ENCODE assay signal across 1 cellular context in the genomic region with DNA sequence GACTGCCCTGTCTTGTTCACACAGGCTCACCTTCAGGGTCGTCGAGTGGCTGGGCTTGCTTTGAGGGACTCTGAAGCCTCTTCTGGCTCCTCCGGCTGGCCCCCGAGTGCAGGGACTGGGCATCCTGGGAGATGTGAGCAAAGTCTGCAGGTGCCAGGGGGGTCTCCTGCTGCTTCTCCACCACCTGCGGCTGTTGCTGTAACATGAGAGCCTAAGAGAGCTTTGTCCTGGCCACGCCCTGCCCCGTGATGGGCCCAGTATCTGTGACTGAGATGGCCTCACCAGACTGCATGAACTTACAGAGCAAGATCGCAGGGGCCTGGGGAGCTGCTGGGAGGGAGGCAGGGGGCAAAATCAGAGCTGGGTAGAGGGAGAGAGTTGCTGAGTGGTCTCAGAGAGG.
A peak's percentile ranks its signal among the peaks of the same experiment; 100 is the strongest.
TF ChIP-seq lines count a peak whose summit lies in the region.

No MANE protein-coding gene starts in this region.

TF ChIP-seq in HepG2, 621 proteins besides CTCF, POLR2A, EP300 and RAD21:
- TF ChIP-seq ZNF292 (CRISPR knock-in tag; IDR thresholded peaks at IDR 0.05; ENCODE audit: borderline replicate concordance, low read depth) (peak; percentile 33), ZFP41 (CRISPR knock-in tag; IDR thresholded peaks at IDR 0.05; ENCODE audit: borderline replicate concordance) (no peak), NAIF1 (CRISPR knock-in tag; IDR thresholded peaks at IDR 0.05; ENCODE audit: borderline replicate concordance) (no peak), ZNF446 (CRISPR knock-in tag; IDR thresholded peaks at IDR 0.05) (no peak), ZNF878 (CRISPR knock-in tag; IDR thresholded peaks at IDR 0.05) (no peak), FOXJ3 (CRISPR knock-in tag; IDR thresholded peaks at IDR 0.05; ENCODE audit: borderline replicate concordance) (no peak), PHF8 (CRISPR knock-in tag; IDR thresholded peaks at IDR 0.05) (no peak), SMAD1 (CRISPR knock-in tag; IDR thresholded peaks at IDR 0.05; ENCODE audit: borderline replicate concordance, low read depth) (no peak), SPEN (CRISPR knock-in tag; IDR thresholded peaks at IDR 0.05; ENCODE audit: low read depth) (0 out of 2 replicates have a peak, but pooled peaks have one; percentile 14), SALL1 (CRISPR knock-in tag; IDR thresholded peaks at IDR 0.05) (peak; percentile 40; the same call in 1 of the 2 replicates), XRCC5 (optimal IDR thresholded peaks at IDR 0.05; ENCODE audit: low read length) (peak; percentile 16), KDM2A (CRISPR knock-in tag; IDR thresholded peaks at IDR 0.05; ENCODE audit: borderline replicate concordance, low read depth) (no peak), ZNF567 (CRISPR knock-in tag; IDR thresholded peaks at IDR 0.05; ENCODE audit: borderline replicate concordance) (no peak)
- TF ChIP-seq, protein P1, sequence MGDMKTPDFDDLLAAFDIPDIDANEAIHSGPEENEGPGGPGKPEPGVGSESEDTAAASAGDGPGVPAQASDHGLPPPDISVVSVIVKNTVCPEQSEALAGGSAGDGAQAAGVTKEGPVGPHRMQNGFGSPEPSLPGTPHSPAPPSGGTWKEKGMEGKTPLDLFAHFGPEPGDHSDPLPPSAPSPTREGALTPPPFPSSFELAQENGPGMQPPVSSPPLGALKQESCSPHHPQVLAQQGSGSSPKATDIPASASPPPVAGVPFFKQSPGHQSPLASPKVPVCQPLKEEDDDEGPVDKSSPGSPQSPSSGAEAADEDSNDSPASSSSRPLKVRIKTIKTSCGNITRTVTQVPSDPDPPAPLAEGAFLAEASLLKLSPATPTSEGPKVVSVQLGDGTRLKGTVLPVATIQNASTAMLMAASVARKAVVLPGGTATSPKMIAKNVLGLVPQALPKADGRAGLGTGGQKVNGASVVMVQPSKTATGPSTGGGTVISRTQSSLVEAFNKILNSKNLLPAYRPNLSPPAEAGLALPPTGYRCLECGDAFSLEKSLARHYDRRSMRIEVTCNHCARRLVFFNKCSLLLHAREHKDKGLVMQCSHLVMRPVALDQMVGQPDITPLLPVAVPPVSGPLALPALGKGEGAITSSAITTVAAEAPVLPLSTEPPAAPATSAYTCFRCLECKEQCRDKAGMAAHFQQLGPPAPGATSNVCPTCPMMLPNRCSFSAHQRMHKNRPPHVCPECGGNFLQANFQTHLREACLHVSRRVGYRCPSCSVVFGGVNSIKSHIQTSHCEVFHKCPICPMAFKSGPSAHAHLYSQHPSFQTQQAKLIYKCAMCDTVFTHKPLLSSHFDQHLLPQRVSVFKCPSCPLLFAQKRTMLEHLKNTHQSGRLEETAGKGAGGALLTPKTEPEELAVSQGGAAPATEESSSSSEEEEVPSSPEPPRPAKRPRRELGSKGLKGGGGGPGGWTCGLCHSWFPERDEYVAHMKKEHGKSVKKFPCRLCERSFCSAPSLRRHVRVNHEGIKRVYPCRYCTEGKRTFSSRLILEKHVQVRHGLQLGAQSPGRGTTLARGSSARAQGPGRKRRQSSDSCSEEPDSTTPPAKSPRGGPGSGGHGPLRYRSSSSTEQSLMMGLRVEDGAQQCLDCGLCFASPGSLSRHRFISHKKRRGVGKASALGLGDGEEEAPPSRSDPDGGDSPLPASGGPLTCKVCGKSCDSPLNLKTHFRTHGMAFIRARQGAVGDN (CRISPR knock-in tag; IDR thresholded peaks at IDR 0.05): peak; percentile 47
- TF ChIP-seq, protein P2, sequence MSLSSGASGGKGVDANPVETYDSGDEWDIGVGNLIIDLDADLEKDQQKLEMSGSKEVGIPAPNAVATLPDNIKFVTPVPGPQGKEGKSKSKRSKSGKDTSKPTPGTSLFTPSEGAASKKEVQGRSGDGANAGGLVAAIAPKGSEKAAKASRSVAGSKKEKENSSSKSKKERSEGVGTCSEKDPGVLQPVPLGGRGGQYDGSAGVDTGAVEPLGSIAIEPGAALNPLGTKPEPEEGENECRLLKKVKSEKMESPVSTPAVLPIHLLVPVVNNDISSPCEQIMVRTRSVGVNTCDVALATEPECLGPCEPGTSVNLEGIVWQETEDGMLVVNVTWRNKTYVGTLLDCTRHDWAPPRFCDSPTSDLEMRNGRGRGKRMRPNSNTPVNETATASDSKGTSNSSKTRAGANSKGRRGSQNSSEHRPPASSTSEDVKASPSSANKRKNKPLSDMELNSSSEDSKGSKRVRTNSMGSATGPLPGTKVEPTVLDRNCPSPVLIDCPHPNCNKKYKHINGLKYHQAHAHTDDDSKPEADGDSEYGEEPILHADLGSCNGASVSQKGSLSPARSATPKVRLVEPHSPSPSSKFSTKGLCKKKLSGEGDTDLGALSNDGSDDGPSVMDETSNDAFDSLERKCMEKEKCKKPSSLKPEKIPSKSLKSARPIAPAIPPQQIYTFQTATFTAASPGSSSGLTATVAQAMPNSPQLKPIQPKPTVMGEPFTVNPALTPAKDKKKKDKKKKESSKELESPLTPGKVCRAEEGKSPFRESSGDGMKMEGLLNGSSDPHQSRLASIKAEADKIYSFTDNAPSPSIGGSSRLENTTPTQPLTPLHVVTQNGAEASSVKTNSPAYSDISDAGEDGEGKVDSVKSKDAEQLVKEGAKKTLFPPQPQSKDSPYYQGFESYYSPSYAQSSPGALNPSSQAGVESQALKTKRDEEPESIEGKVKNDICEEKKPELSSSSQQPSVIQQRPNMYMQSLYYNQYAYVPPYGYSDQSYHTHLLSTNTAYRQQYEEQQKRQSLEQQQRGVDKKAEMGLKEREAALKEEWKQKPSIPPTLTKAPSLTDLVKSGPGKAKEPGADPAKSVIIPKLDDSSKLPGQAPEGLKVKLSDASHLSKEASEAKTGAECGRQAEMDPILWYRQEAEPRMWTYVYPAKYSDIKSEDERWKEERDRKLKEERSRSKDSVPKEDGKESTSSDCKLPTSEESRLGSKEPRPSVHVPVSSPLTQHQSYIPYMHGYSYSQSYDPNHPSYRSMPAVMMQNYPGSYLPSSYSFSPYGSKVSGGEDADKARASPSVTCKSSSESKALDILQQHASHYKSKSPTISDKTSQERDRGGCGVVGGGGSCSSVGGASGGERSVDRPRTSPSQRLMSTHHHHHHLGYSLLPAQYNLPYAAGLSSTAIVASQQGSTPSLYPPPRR (CRISPR knock-in tag; IDR thresholded peaks at IDR 0.05; ENCODE audit: borderline replicate concordance): no peak
- TF ChIP-seq, protein P3, sequence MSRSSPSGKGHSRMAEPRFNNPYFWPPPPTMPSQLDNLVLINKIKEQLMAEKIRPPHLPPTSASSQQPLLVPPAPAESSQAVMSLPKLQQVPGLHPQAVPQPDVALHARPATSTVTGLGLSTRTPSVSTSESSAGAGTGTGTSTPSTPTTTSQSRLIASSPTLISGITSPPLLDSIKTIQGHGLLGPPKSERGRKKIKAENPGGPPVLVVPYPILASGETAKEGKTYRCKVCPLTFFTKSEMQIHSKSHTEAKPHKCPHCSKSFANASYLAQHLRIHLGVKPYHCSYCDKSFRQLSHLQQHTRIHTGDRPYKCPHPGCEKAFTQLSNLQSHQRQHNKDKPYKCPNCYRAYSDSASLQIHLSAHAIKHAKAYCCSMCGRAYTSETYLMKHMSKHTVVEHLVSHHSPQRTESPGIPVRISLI (CRISPR knock-in tag; IDR thresholded peaks at IDR 0.05; ENCODE audit: borderline replicate concordance): no peak
- TF ChIP-seq, protein P4, sequence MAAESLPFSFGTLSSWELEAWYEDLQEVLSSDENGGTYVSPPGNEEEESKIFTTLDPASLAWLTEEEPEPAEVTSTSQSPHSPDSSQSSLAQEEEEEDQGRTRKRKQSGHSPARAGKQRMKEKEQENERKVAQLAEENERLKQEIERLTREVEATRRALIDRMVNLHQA (CRISPR knock-in tag; IDR thresholded peaks at IDR 0.05): no peak
- TF ChIP-seq, protein P5, sequence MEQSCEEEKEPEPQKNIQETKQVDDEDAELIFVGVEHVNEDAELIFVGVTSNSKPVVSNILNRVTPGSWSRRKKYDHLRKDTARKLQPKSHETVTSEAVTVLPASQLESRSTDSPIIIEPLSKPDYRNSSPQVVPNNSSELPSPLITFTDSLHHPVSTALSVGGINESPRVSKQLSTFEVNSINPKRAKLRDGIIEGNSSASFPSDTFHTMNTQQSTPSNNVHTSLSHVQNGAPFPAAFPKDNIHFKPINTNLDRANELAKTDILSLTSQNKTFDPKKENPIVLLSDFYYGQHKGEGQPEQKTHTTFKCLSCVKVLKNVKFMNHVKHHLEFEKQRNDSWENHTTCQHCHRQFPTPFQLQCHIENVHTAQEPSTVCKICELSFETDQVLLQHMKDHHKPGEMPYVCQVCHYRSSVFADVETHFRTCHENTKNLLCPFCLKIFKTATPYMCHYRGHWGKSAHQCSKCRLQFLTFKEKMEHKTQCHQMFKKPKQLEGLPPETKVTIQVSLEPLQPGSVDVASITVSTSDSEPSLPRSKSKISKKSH (CRISPR knock-in tag; IDR thresholded peaks at IDR 0.05; ENCODE audit: borderline replicate concordance): 0 out of 2 replicates have a peak, but pooled peaks have one; percentile 29
